1 cellular context compared by ENCODE assay signal in genomic region chr10:69952801-69953200, GRCh38.
TF ChIP-seq lines count a peak whose summit lies in the region.

No MANE protein-coding gene starts in this region.

TF ChIP-seq in WTC11, 78 proteins besides CTCF, POLR2A, EP300 and RAD21 (continued from another document):
- TF ChIP-seq, protein P1, sequence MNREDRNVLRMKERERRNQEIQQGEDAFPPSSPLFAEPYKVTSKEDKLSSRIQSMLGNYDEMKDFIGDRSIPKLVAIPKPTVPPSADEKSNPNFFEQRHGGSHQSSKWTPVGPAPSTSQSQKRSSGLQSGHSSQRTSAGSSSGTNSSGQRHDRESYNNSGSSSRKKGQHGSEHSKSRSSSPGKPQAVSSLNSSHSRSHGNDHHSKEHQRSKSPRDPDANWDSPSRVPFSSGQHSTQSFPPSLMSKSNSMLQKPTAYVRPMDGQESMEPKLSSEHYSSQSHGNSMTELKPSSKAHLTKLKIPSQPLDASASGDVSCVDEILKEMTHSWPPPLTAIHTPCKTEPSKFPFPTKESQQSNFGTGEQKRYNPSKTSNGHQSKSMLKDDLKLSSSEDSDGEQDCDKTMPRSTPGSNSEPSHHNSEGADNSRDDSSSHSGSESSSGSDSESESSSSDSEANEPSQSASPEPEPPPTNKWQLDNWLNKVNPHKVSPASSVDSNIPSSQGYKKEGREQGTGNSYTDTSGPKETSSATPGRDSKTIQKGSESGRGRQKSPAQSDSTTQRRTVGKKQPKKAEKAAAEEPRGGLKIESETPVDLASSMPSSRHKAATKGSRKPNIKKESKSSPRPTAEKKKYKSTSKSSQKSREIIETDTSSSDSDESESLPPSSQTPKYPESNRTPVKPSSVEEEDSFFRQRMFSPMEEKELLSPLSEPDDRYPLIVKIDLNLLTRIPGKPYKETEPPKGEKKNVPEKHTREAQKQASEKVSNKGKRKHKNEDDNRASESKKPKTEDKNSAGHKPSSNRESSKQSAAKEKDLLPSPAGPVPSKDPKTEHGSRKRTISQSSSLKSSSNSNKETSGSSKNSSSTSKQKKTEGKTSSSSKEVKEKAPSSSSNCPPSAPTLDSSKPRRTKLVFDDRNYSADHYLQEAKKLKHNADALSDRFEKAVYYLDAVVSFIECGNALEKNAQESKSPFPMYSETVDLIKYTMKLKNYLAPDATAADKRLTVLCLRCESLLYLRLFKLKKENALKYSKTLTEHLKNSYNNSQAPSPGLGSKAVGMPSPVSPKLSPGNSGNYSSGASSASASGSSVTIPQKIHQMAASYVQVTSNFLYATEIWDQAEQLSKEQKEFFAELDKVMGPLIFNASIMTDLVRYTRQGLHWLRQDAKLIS (CRISPR knock-in tag; IDR thresholded peaks at IDR 0.05; ENCODE audit: borderline replicate concordance), result no peak
- TF ChIP-seq RORB (CRISPR knock-in tag; IDR thresholded peaks at IDR 0.05) (no peak), SMAD3 (CRISPR knock-in tag; IDR thresholded peaks at IDR 0.05; ENCODE audit: borderline replicate concordance) (no peak), ZNF416 (CRISPR knock-in tag; IDR thresholded peaks at IDR 0.05) (no peak), ATF1 (CRISPR knock-in tag; IDR thresholded peaks at IDR 0.05) (no peak), NFYB (CRISPR knock-in tag; conservative IDR thresholded peaks at IDR 0.05; ENCODE audit: low read depth) (no peak), ZBTB43 (CRISPR knock-in tag; IDR thresholded peaks at IDR 0.05) (no peak), CBFB (CRISPR knock-in tag; IDR thresholded peaks at IDR 0.05; ENCODE audit: low read depth) (no peak), ZNF232 (CRISPR knock-in tag; IDR thresholded peaks at IDR 0.05) (no peak), GRHL2 (CRISPR knock-in tag; IDR thresholded peaks at IDR 0.05; ENCODE audit: insufficient replicate concordance, severe bottlenecking) (no peak), JAZF1 (CRISPR knock-in tag; IDR thresholded peaks at IDR 0.05) (no peak), NR3C1 (CRISPR knock-in tag; conservative IDR thresholded peaks at IDR 0.05; ENCODE audit: low read depth) (no peak), ARID4B (CRISPR knock-in tag; IDR thresholded peaks at IDR 0.05; ENCODE audit: borderline replicate concordance) (no peak)
- TF ChIP-seq, protein P2, sequence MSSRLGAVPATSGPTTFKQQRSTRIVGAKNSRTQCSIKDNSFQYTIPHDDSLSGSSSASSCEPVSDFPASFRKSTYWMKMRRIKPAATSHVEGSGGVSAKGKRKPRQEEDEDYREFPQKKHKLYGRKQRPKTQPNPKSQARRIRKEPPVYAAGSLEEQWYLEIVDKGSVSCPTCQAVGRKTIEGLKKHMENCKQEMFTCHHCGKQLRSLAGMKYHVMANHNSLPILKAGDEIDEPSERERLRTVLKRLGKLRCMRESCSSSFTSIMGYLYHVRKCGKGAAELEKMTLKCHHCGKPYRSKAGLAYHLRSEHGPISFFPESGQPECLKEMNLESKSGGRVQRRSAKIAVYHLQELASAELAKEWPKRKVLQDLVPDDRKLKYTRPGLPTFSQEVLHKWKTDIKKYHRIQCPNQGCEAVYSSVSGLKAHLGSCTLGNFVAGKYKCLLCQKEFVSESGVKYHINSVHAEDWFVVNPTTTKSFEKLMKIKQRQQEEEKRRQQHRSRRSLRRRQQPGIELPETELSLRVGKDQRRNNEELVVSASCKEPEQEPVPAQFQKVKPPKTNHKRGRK (CRISPR knock-in tag; IDR thresholded peaks at IDR 0.05; ENCODE audit: borderline replicate concordance), result no peak
